In the genomic region with DNA sequence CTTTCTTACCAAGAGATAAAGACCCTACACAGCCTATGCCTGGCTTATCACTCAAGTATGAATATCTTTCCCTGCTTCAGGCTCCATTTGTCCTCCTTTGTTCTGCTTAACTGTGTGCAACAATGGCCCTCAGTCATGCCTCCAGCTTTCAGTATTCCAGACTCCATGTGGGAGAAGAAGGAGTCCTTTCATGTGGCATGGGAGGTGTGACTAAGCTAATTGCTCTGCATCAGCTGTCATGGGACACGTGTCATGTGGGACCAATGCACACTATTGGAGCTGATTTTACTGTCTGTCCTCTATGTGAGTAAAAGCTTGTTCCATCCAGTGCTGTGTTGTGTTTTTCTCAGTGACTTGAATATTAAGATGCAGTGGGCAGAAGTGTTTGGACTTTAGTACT, we compare ENCODE assay signal across 15 cellular contexts.
"Had no signal": no experiment of that assay in that cellular context is flagged by ENCODE, and none has a peak within 500 bp of the region (broad histone marks: within the 10 kb centered on the region; RNA-seq: fewer than 3 reads in every experiment).

No MANE protein-coding gene starts in this region.

- H3K27ac ChIP-seq: adrenal gland, spleen, tibial nerve had no signal

- H3K4me3 ChIP-seq: adrenal gland, spleen, tibial nerve had no signal

- H3K4me1 ChIP-seq: adrenal gland, spleen, tibial nerve had no signal

- ATAC-seq: activated CD4-positive, CD25-positive, alpha-beta regulatory T cell treated with anti-CD3 and anti-CD28 coated beads, Interleukin-2, amount 50 U/mL, for 24 hours; left ventricle myocardium superior; sciatic nerve; SK-N-SH treated with all-trans-retinoic acid at 6 μM for 48 hours; stimulated activated memory B cell treated with anti-CD40 and anti-IgM and Interleukin-4, amounts not matched to agents 10 μg/mL and 1 μg/mL and 100 μg/mL, for 72 hours had no signal

- DNase-seq: activated CD4-positive, alpha-beta T cell treated with anti-CD3 and anti-CD28 coated beads, Interleukin-2, amount 50 U/mL, for 4 hours; activated naive CD4-positive, alpha-beta T cell treated with anti-CD3 and anti-CD28 coated beads, Interleukin-2, amount 50 U/mL, for 16 hours; activated T-cell treated with anti-CD3 and anti-CD28 coated beads, Interleukin-2, amount 50 U/mL, for 1 hour; adrenal gland; central memory CD4-positive, alpha-beta T cell; cortex of kidney; endodermal cell; left ventricle myocardium superior; spleen; stimulated activated CD4-positive, alpha-beta T cell treated with anti-CD3 and anti-CD28 coated beads, Interleukin-1b, Interleukin-23, amount 100 ng/mL, for 48 hours had no signal

- H3K36me3 ChIP-seq: adrenal gland, spleen, tibial nerve had no signal

- H3K27me3 ChIP-seq: adrenal gland, spleen, tibial nerve had no signal
